ENCODE assay signal across 28 cellular contexts in genomic region chr2:118983133-118983532, GRCh38. TPM values are rescaled to one million over a fixed set of nuclear protein-coding genes. Genes with fewer than 3 reads are reported as not detected.
"Had no signal": no experiment of that assay in that cellular context is flagged by ENCODE, and none has a peak within 500 bp of the region (broad histone marks: within the 10 kb centered on the region; RNA-seq: fewer than 3 reads in every experiment).

No MANE protein-coding gene starts in this region.

- DNase-seq: effector CD8-positive, alpha-beta T cell; endodermal cell; foreskin keratinocyte; heart left ventricle; left cardiac atrium; left ventricle myocardium inferior; lower lobe of right lung; naive B cell; right cardiac atrium; spleen; stimulated activated CD4-positive, alpha-beta T cell treated with anti-CD3 and anti-CD28 coated beads, Interleukin-4, amount 100 ng/mL, for 4 hours; stimulated activated naive B cell treated with anti-CD40 and anti-IgM and Interleukin-4, amounts not matched to agents 10 μg/mL and 1 μg/mL and 100 μg/mL, for 72 hours; upper lobe of right lung had no signal

- H3K27ac Mint-ChIP-seq: endodermal cell; naive B cell; natural killer cell treated with Interleukin-12 subunit alpha and Interleukin-12 subunit beta and Interleukin-15 and Interleukin-18, amount 100 ng/mL, for 72 hours; stimulated activated naive B cell treated with anti-CD40 and anti-IgM and Interleukin-4, amounts not matched to agents 10 μg/mL and 1 μg/mL and 100 μg/mL, for 72 hours; stimulated activated naive CD8-positive, alpha-beta T cell treated with anti-CD3 and anti-CD28 coated beads, Interleukin-15, Interleukin-2, amounts not matched to agents 100 ng/mL and 50 ng/mL, for 24 hours had no signal

- H3K4me1 Mint-ChIP-seq: naive B cell, neural crest cell had no signal

- H3K4me2 ChIP-seq: hepatocyte had no signal

- H3K27me3 ChIP-seq: tibial nerve, upper lobe of right lung had no signal

- H3K4me3 ChIP-seq: gastroesophageal sphincter, heart left ventricle, hepatocyte, left ventricle myocardium inferior, lower lobe of right lung, prostate gland, skin epidermis, spleen, thoracic aorta, tibial nerve, upper lobe of right lung had no signal

- H3K36me3 ChIP-seq: gastroesophageal sphincter, heart left ventricle, left ventricle myocardium inferior, lower lobe of right lung, prostate gland, spleen, thoracic aorta, tibial nerve, upper lobe of right lung had no signal

- ATAC-seq: esophagus mucosa; foreskin keratinocyte; gastroesophageal sphincter; heart left ventricle; left cardiac atrium; lower lobe of right lung; natural killer cell treated with Interleukin-12 subunit alpha and Interleukin-12 subunit beta and Interleukin-15 and Interleukin-18, amount 100 ng/mL, for 72 hours; right cardiac atrium; stimulated activated naive B cell treated with anti-CD40 and anti-IgM and Interleukin-4, amounts not matched to agents 10 μg/mL and 1 μg/mL and 100 μg/mL, for 72 hours; upper lobe of right lung had no signal

- FAIRE-seq: colon had no signal

- H3K9me3 Mint-ChIP-seq: dendritic cell treated with granulocyte-macrophage colony-stimulating factor and Interleukin-4, amounts not matched to agents 40 ng/mL and 50 ng/mL, for 4 days; endodermal cell; natural killer cell treated with Interleukin-12 subunit alpha and Interleukin-12 subunit beta and Interleukin-15 and Interleukin-18, amount 100 ng/mL, for 72 hours; stimulated activated naive CD8-positive, alpha-beta T cell treated with anti-CD3 and anti-CD28 coated beads, Interleukin-15, Interleukin-2, amounts not matched to agents 100 ng/mL and 50 ng/mL, for 24 hours had no signal

- H2AFZ ChIP-seq: hepatocyte had no signal

- H3K79me2 ChIP-seq: hepatocyte had no signal

- H3K4me3 Mint-ChIP-seq: dendritic cell treated with granulocyte-macrophage colony-stimulating factor and Interleukin-4, amounts not matched to agents 40 ng/mL and 50 ng/mL, for 4 days; endodermal cell; naive B cell; natural killer cell treated with Interleukin-12 subunit alpha and Interleukin-12 subunit beta and Interleukin-15 and Interleukin-18, amount 100 ng/mL, for 72 hours; neural crest cell; stimulated activated naive B cell treated with anti-CD40 and anti-IgM and Interleukin-4, amounts not matched to agents 10 μg/mL and 1 μg/mL and 100 μg/mL, for 72 hours; stimulated activated naive CD8-positive, alpha-beta T cell treated with anti-CD3 and anti-CD28 coated beads, Interleukin-15, Interleukin-2, amounts not matched to agents 100 ng/mL and 50 ng/mL, for 24 hours had no signal

- H3K27ac ChIP-seq: epithelial cell of prostate, foreskin keratinocyte, gastroesophageal sphincter, heart left ventricle, hepatocyte, left ventricle myocardium inferior, lower lobe of right lung, prostate gland, skin epidermis, spleen, thoracic aorta, tibial nerve, upper lobe of right lung had no signal

- H3K4me1 ChIP-seq: foreskin keratinocyte, gastroesophageal sphincter, heart left ventricle, left ventricle myocardium inferior, lower lobe of right lung, prostate gland, spleen, tibial nerve had no signal

- H3K36me3 Mint-ChIP-seq: naive B cell; natural killer cell treated with Interleukin-12 subunit alpha and Interleukin-12 subunit beta and Interleukin-15 and Interleukin-18, amount 100 ng/mL, for 72 hours; stimulated activated naive B cell treated with anti-CD40 and anti-IgM and Interleukin-4, amounts not matched to agents 10 μg/mL and 1 μg/mL and 100 μg/mL, for 72 hours had no signal

- H3K9me3 ChIP-seq: gastroesophageal sphincter, heart left ventricle, left ventricle myocardium inferior, lower lobe of right lung, prostate gland, spleen, thoracic aorta, tibial nerve, upper lobe of right lung had no signal

RNA-seq across cellular contexts. Expression of gene MARCO, which starts 41.1 kb away (rescaled TPM):
- total RNA-seq: endodermal cell; fibroblast of lung; natural killer cell treated with Interleukin-12 subunit alpha and Interleukin-12 subunit beta and Interleukin-15 and Interleukin-18, amount 100 ng/mL, for 72 hours; osteoblast had no signal
- polyA plus RNA-seq: fibroblast of lung, hepatocyte had no signal
